18 cellular contexts compared by ENCODE assay signal in the genomic region with DNA sequence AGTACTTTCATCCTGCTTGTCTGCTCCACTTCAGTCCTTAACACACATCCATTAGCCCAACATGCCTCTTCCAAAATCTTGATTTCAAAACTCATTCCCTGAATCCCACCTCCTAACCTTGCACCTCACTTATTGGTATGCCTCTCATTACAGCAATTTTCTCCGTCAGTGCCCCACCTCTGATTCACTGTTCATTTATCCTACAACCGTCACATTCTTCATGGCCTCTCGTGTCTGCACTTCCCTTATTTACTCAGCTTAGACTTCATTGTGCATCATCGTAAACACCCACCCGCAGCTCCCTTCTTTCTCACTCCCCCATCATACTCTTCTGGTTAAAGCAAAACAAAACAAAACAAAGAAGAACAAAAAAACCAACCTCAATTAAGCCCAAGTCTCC.
DNase-seq lines count a peak whose midpoint lies in the region; ATAC-seq, FAIRE-seq and TF ChIP-seq lines count a peak whose summit lies in the region.
"Had no signal": no experiment of that assay in that cellular context is flagged by ENCODE, and none has a peak within 500 bp of the region (broad histone marks: within the 10 kb centered on the region; RNA-seq: fewer than 3 reads in every experiment).

No MANE protein-coding gene starts in this region.

- no peaks in the 10 kb centered on the region for H3K79me2 ChIP-seq in astrocyte (ENCODE audit: insufficient read depth, low read length)

- H3K27ac ChIP-seq in astrocyte (ENCODE audit: low read depth, low read length) = peak overlapping the region; percentile 75

- H3K9me3 Mint-ChIP-seq in astrocyte (ENCODE audit: unreplicated experiment) = peaks cover 15% of the 10 kb centered on the region
- peaks cover 18% of the 10 kb centered on the region for H3K9me3 Mint-ChIP-seq in natural killer cell treated with Interleukin-12 subunit alpha and Interleukin-12 subunit beta and Interleukin-15 and Interleukin-18, amount 100 ng/mL, for 72 hours
- no peaks in the 10 kb centered on the region for H3K9me3 Mint-ChIP-seq in activated naive CD4-positive, alpha-beta T cell treated with anti-CD3 and anti-CD28 coated beads, Interleukin-2, amount 10 ng/mL, durations not matched to agents 7 days and 5 days

- CTCF ChIA-PET in activated naive CD4-positive, alpha-beta T cell treated with anti-CD3 and anti-CD28 coated beads, Interleukin-2, amount 10 ng/mL, durations not matched to agents 7 days and 5 days (lab: Charles Lee) = no interaction called here

- no peak overlapping the region for H3K4me3 Mint-ChIP-seq in astrocyte (ENCODE audit: unreplicated experiment)
- no peak overlapping the region for H3K4me3 Mint-ChIP-seq in natural killer cell treated with Interleukin-12 subunit alpha and Interleukin-12 subunit beta and Interleukin-15 and Interleukin-18, amount 100 ng/mL, for 72 hours
- H3K4me3 Mint-ChIP-seq in activated naive CD4-positive, alpha-beta T cell treated with anti-CD3 and anti-CD28 coated beads, Interleukin-2, amount 10 ng/mL, durations not matched to agents 7 days and 5 days = no peak overlapping the region

- H3K4me1 ChIP-seq in astrocyte (ENCODE audit: insufficient read depth, low read length) = peaks cover 21% of the 10 kb centered on the region

- ATAC-seq in GM19324 (IDR thresholded peaks at IDR 0.05; ENCODE audit: low FRiP score, unreplicated experiment) = no peak
- no peak for ATAC-seq in natural killer cell treated with Interleukin-12 subunit alpha and Interleukin-12 subunit beta and Interleukin-15 and Interleukin-18, amount 100 ng/mL, for 72 hours

- H3K4me3 ChIP-seq in astrocyte (ENCODE audit: insufficient read depth, low read depth, low read length) (no peak overlapping the region), fibroblast of villous mesenchyme (ENCODE audit: low read depth, low read length) (no peak overlapping the region)

- DNase-seq in Daoy (ENCODE audit: low read depth) (peak; percentile 32), HTR-8/SVneo (ENCODE audit: insufficient read length, low spot score) (peak; percentile 25), astrocyte (ENCODE audit: low read depth) (peak; percentile 81), fibroblast of villous mesenchyme (ENCODE audit: low read depth) (peak; percentile 75)
- DNase-seq in stimulated activated CD4-positive, alpha-beta T cell treated with anti-CD3 and anti-CD28 coated beads, Interleukin-12 subunit alpha, Interleukin-12 subunit beta, amount 100 ng/mL, for 4 hours = no peak
- DNase-seq in natural killer cell treated with Interleukin-12 subunit alpha and Interleukin-12 subunit beta and Interleukin-15 and Interleukin-18, amount 100 ng/mL, for 72 hours (ENCODE audit: low spot score) = no peak
- no peak for DNase-seq in activated naive CD4-positive, alpha-beta T cell treated with anti-CD3 and anti-CD28 coated beads, Interleukin-2, amount 10 ng/mL, durations not matched to agents 7 days and 5 days
- DNase-seq: DMS53; GDM1; NCI-H1105; NCI-H1694 treated with DMSO at 0.1 percent for 48 hours; NCI-H69; NK-92 treated with Interleukin-12 subunit alpha and Interleukin-12 subunit beta, amount 100 ng/mL, for 24 hours; OCI-M1; Right ventricle myocardium superior had no signal

- FAIRE-seq in HTR-8/SVneo (lab: Jason Lieb, UNC) (no peak), astrocyte (lab: Jason Lieb, UNC) (no peak)
- FAIRE-seq: GM12892, GM19239 had no signal

- no peaks in the 10 kb centered on the region for H3K36me3 Mint-ChIP-seq in astrocyte (ENCODE audit: low read depth, unreplicated experiment)
- H3K36me3 Mint-ChIP-seq in natural killer cell treated with Interleukin-12 subunit alpha and Interleukin-12 subunit beta and Interleukin-15 and Interleukin-18, amount 100 ng/mL, for 72 hours = peaks cover 34% of the 10 kb centered on the region
- H3K36me3 Mint-ChIP-seq in activated naive CD4-positive, alpha-beta T cell treated with anti-CD3 and anti-CD28 coated beads, Interleukin-2, amount 10 ng/mL, durations not matched to agents 7 days and 5 days = no peaks in the 10 kb centered on the region

- peak overlapping the region; percentile 9 for H3K4me2 ChIP-seq in astrocyte (ENCODE audit: low read length)

- no peaks in the 10 kb centered on the region for H3K36me3 ChIP-seq in astrocyte (ENCODE audit: insufficient read depth, low read length)

- peaks cover 20% of the 10 kb centered on the region for H3K4me1 Mint-ChIP-seq in astrocyte (ENCODE audit: low read depth, unreplicated experiment)
- peaks cover 19 to 36% of the 10 kb centered on the region in 2 donors for H3K4me1 Mint-ChIP-seq in natural killer cell treated with Interleukin-12 subunit alpha and Interleukin-12 subunit beta and Interleukin-15 and Interleukin-18, amount 100 ng/mL, for 72 hours (ENCODE audit: low read depth in 2 of 2)
- no peaks in the 10 kb centered on the region for H3K4me1 Mint-ChIP-seq in activated naive CD4-positive, alpha-beta T cell treated with anti-CD3 and anti-CD28 coated beads, Interleukin-2, amount 10 ng/mL, durations not matched to agents 7 days and 5 days

- H3K27me3 ChIP-seq in astrocyte (ENCODE audit: insufficient read depth, low read length) = no peaks in the 10 kb centered on the region

- H3K27ac Mint-ChIP-seq in astrocyte (ENCODE audit: unreplicated experiment) = no peak overlapping the region
- H3K27ac Mint-ChIP-seq in natural killer cell treated with Interleukin-12 subunit alpha and Interleukin-12 subunit beta and Interleukin-15 and Interleukin-18, amount 100 ng/mL, for 72 hours = no peak overlapping the region
- H3K27ac Mint-ChIP-seq in activated naive CD4-positive, alpha-beta T cell treated with anti-CD3 and anti-CD28 coated beads, Interleukin-2, amount 10 ng/mL, durations not matched to agents 7 days and 5 days = no peak overlapping the region

- H3K27me3 Mint-ChIP-seq in astrocyte (ENCODE audit: low read depth, unreplicated experiment) = no peaks in the 10 kb centered on the region
- peaks cover 14 to 39% of the 10 kb centered on the region in 2 donors for H3K27me3 Mint-ChIP-seq in natural killer cell treated with Interleukin-12 subunit alpha and Interleukin-12 subunit beta and Interleukin-15 and Interleukin-18, amount 100 ng/mL, for 72 hours
- no peaks in the 10 kb centered on the region for H3K27me3 Mint-ChIP-seq in activated naive CD4-positive, alpha-beta T cell treated with anti-CD3 and anti-CD28 coated beads, Interleukin-2, amount 10 ng/mL, durations not matched to agents 7 days and 5 days

- peak overlapping the region; percentile 19 for H3K9ac ChIP-seq in astrocyte (ENCODE audit: low read length)

- H4K20me1 ChIP-seq in astrocyte (ENCODE audit: insufficient read depth, low read length) = no peaks in the 10 kb centered on the region

- peak overlapping the region; percentile 4 for H2AFZ ChIP-seq in astrocyte (ENCODE audit: low read depth, low read length)

- peaks cover 5% of the 10 kb centered on the region for H3K9me3 ChIP-seq in astrocyte (ENCODE audit: insufficient read depth, low read depth, low read length)

- TF ChIP-seq CTCF in astrocyte (IDR thresholded peaks at IDR 0.05; ENCODE audit: insufficient read depth, low read depth, low read length) (no peak), fibroblast of villous mesenchyme (IDR thresholded peaks at IDR 0.05; ENCODE audit: insufficient read depth, low read depth, low read length) (no peak)

Comparison
In these comparisons a context has a peak if more than half of its experiments do, and no peak if none do; other contexts are left out.
1. DNase-seq: peak in Daoy (single experiment), HTR-8/SVneo (single experiment), astrocyte (single experiment) and fibroblast of villous mesenchyme (single experiment); none in stimulated activated CD4-positive, alpha-beta T cell treated with anti-CD3 and anti-CD28 coated beads, Interleukin-12 subunit alpha, Interleukin-12 subunit beta, amount 100 ng/mL, for 4 hours (single experiment), natural killer cell treated with Interleukin-12 subunit alpha and Interleukin-12 subunit beta and Interleukin-15 and Interleukin-18, amount 100 ng/mL, for 72 hours (single experiment) and activated naive CD4-positive, alpha-beta T cell treated with anti-CD3 and anti-CD28 coated beads, Interleukin-2, amount 10 ng/mL, durations not matched to agents 7 days and 5 days (single experiment).